1 cellular context compared by ENCODE assay signal in genomic region chr2:225319872-225320271, GRCh38.
TF ChIP-seq lines count a peak whose summit lies in the region.

No MANE protein-coding gene starts in this region.

TF ChIP-seq in SK-N-SH, 30 proteins besides CTCF, POLR2A, EP300 and RAD21 (continued from another document):
- TF ChIP-seq YY1 (IDR thresholded peaks at IDR 0.05; ENCODE audit: low read depth) (no peak), PBX3 (IDR thresholded peaks at IDR 0.05) (no peak), GATA2 (CRISPR knock-in tag; IDR thresholded peaks at IDR 0.05) (peak; percentile 85), USF2 (IDR thresholded peaks at IDR 0.05; ENCODE audit: borderline replicate concordance, low read depth, low read length) (no peak), JUND (IDR thresholded peaks at IDR 0.05) (no peak), FOXM1 (IDR thresholded peaks at IDR 0.05; ENCODE audit: low read depth) (no peak)
